Comparison of ENCODE assay signal across 8 cellular contexts in the genomic region with DNA sequence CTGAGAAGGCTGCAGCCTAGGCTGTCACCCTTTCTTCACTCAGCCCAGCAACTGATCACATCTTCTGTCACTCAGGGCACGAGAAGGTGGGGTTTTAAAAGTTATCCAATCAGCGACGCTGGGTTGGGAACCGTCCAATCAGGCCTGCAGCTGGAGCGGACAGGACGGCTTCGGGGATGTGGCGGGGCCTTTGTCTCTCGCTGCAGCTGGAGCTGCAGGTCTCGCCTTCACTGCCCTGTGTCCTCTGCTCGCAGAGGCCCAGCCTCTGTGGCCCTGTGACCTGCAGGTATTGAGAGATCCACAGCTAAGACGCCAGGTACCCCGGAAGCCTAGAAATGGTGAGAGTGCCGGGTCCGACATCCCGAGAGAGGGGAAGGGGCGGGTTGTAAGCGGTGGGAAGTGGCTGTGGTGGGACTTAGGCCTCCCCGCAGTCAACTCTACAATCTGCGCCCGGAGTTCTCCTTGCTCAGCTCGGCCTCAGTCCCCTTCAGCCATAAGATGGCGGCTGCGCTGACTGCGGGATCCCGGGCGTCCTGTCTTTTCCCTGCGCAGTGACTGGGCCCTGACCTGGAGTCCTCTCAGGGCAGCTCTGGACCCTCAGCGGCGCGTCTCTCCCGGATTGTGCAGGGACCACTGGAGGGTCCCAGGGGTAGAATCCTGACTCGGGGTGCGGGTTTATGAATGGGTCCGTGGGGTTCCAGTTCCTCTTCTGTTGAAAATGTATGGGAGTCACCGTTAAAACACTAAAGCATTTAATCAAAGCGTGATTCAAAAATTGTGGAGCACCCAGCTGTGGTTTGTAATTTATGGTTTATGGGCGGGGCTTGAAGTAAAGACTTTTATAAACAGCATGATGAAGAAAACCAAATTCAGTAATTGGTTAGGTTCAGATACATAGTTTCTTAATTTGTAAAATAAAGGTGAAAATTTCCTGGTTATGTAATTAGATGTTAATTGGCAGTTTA. TPM values are rescaled to one million over a fixed set of nuclear protein-coding genes. Genes with fewer than 3 reads are reported as not detected.
DNase-seq lines count a peak whose midpoint lies in the region; ATAC-seq, FAIRE-seq and TF ChIP-seq lines count a peak whose summit lies in the region.

A gene (plus strand): TSS at position 193 of the 965 bp plus-strand sequence. CDS start 16,066 bp downstream, outside the sequence.

- peak; percentile 92 for DNase-seq in DMS153 (lab: John Stamatoyannopoulos, UW)
- DNase-seq in KG1 (lab: John Stamatoyannopoulos, UW): peak; percentile 91
- DNase-seq in SHP77 (lab: John Stamatoyannopoulos, UW): peak; percentile 96 to 97
- peak; percentile 68 for DNase-seq in activated gamma-delta T cell treated with Interleukin-2 at 50 U/mL for 16 hours
- DNase-seq in frontal cortex (ENCODE audit: low spot score in 2 of 2): peak; percentile 47 to 52
- peak; percentile 4 to 91 (median 79) for DNase-seq in substantia nigra (lab: John Stamatoyannopoulos, UW)

- peak; percentile 95 for ATAC-seq in GM21619 (IDR thresholded peaks at IDR 0.05; ENCODE audit: unreplicated experiment)

- peak; percentile 30 for FAIRE-seq in frontal cortex (lab: Jason Lieb, UNC)

- peaks cover 0 to 5% of the 10 kb centered on the region in 2 experiments for H3K4me1 ChIP-seq in neutrophil (ENCODE audit: control insufficient read depth in 1 of 2, insufficient read depth in 1 of 2, low read depth in 1 of 2, low read length in 1 of 2)

- H3K27me3 ChIP-seq in neutrophil: no peaks in the 10 kb centered on the region

- no peaks in the 10 kb centered on the region for H3K9me3 ChIP-seq in neutrophil

- H3K4me3 ChIP-seq in neutrophil (ENCODE audit: low read depth in 1 of 2, low read length in 1 of 2): peak within 1 kb of the TSS; percentile 59 to 64

- H3K27ac ChIP-seq in neutrophil (peak within 1 kb of the TSS; percentile 73), substantia nigra (ENCODE audit: low read depth, low read length, poor library complexity, severe bottlenecking) (no peak within 1 kb of the TSS)

- no peaks in the 10 kb centered on the region for H3K36me3 ChIP-seq in neutrophil

- no peak for TF ChIP-seq CTCF in neutrophil (IDR thresholded peaks at IDR 0.05)

RNA-seq across cellular contexts. Expression of the gene that starts here (rescaled TPM):
- 56.3 TPM for total RNA-seq in frontal cortex
